In genomic region chr20:61576372-61576771, GRCh38 we compare ENCODE assay signal across 1 cellular context.
TF ChIP-seq lines count a peak whose summit lies in the region.

No MANE protein-coding gene starts in this region.

TF ChIP-seq in H1, 55 proteins besides CTCF, POLR2A, EP300 and RAD21:
- TF ChIP-seq CBX8 (IDR thresholded peaks at IDR 0.05; ENCODE audit: borderline replicate concordance, low read depth, low read length) (no peak), SRF (IDR thresholded peaks at IDR 0.05; ENCODE audit: low read depth, low read length) (0 out of 2 replicates have a peak, but pooled peaks have one; percentile 16)
